In the genomic region with DNA sequence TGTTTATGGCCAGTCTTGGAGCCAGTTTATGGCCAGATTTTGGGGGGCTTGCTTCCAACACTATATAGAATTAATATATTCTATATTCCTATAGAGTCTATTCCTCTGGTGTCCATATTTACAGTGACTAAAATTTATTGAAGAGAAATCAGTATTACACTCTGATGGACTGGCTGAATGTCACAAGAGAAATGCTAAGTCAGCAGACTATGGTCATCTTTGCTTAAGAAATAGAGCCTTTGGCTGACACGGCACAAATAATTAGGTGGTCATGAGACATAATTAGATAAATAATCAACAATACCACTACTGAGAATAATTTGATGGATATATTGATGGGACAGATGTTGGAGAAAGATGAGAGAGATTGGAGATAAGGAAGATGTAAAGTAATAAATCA, we compare ENCODE assay signal across 35 cellular contexts.
"Had no signal": no experiment of that assay in that cellular context is flagged by ENCODE, and none has a peak within 500 bp of the region (broad histone marks: within the 10 kb centered on the region; RNA-seq: fewer than 3 reads in every experiment).

No MANE protein-coding gene starts in this region.

- H3K4me3 Mint-ChIP-seq: activated B cell treated with CpG ODN at 0.5 μM for 24 hours; activated CD4-positive, alpha-beta memory T cell treated with anti-CD3 and anti-CD28 coated beads for 36 hours; activated CD4-positive, alpha-beta T cell treated with anti-CD3 and anti-CD28 coated beads, Interleukin-2, amount 10 ng/mL, durations not matched to agents 24 days and 14 days; activated CD8-positive, alpha-beta T cell treated with anti-CD3 and anti-CD28 coated beads for 36 hours; activated naive CD4-positive, alpha-beta T cell treated with anti-CD3 and anti-CD28 coated beads, Interleukin-2, amount 10 ng/mL, durations not matched to agents 7 days and 5 days; activated naive CD4-positive, alpha-beta T cell treated with anti-CD3 and anti-CD28 coated beads, Interleukin-2, amount 50 U/mL, for 24 hours; activated naive CD8-positive, alpha-beta T cell; activated naive CD8-positive, alpha-beta T cell treated with anti-CD3 and anti-CD28 coated beads, Interleukin-2, amount 10 ng/mL, durations not matched to agents 7 days and 5 days; activated naive CD8-positive, alpha-beta T cell treated with anti-CD3 and anti-CD28 coated beads, Interleukin-2, amount 50 U/mL, for 24 hours; activated T-cell treated with anti-CD3 and anti-CD28 coated beads, Interleukin-2, amount 50 U/mL, for 24 hours; brain; central memory CD8-positive, alpha-beta T cell; T-helper 1 cell treated with Interleukin-12 subunit alpha and Interleukin-12 subunit beta and Interleukin-4 antibody, amounts not matched to agents 30 μg/mL and 1 μg/mL, for 36 hours; T-helper 2 cell treated with Interferon-gamma antibody and Interleukin-4, amounts not matched to agents 5 μg/mL and 100 μg/mL, for 36 hours had no signal

- H3K9me3 ChIP-seq: ascending aorta had no signal

- H3K4me3 ChIP-seq: ascending aorta, cardiac muscle cell had no signal

- H3K27ac Mint-ChIP-seq: activated B cell treated with CpG ODN at 0.5 μM for 24 hours; activated CD4-positive, alpha-beta memory T cell treated with anti-CD3 and anti-CD28 coated beads for 36 hours; activated CD4-positive, alpha-beta T cell treated with anti-CD3 and anti-CD28 coated beads, Interleukin-2, amount 10 ng/mL, durations not matched to agents 24 days and 14 days; activated CD8-positive, alpha-beta T cell treated with anti-CD3 and anti-CD28 coated beads for 36 hours; activated naive CD4-positive, alpha-beta T cell treated with anti-CD3 and anti-CD28 coated beads, Interleukin-2, amount 10 ng/mL, durations not matched to agents 7 days and 5 days; activated naive CD4-positive, alpha-beta T cell treated with anti-CD3 and anti-CD28 coated beads, Interleukin-2, amount 50 U/mL, for 24 hours; activated naive CD8-positive, alpha-beta T cell; activated naive CD8-positive, alpha-beta T cell treated with anti-CD3 and anti-CD28 coated beads, Interleukin-2, amount 10 ng/mL, durations not matched to agents 7 days and 5 days; activated naive CD8-positive, alpha-beta T cell treated with anti-CD3 and anti-CD28 coated beads, Interleukin-2, amount 50 U/mL, for 24 hours; activated T-cell treated with anti-CD3 and anti-CD28 coated beads, Interleukin-2, amount 50 U/mL, for 24 hours; activated T-helper 2 cell treated with anti-CD3 and anti-CD28 coated beads, Interferon-gamma antibody, Interleukin-2, Interleukin-4, amounts not matched to agents 10 μg/mL and 5 μg/mL and 100 μg/mL, durations not matched to agents 14 hours and 24 hours and 36 hours; brain; T-helper 1 cell treated with Interleukin-12 subunit alpha and Interleukin-12 subunit beta and Interleukin-4 antibody, amounts not matched to agents 30 μg/mL and 1 μg/mL, for 36 hours; T-helper 2 cell treated with Interferon-gamma antibody and Interleukin-4, amounts not matched to agents 5 μg/mL and 100 μg/mL, for 36 hours had no signal

- H3K36me3 ChIP-seq: ascending aorta, cardiac muscle cell had no signal

- H3K9me3 Mint-ChIP-seq: activated CD4-positive, alpha-beta T cell treated with anti-CD3 and anti-CD28 coated beads, Interleukin-2, amount 10 ng/mL, durations not matched to agents 24 days and 14 days; activated naive CD4-positive, alpha-beta T cell treated with anti-CD3 and anti-CD28 coated beads, Interleukin-2, amount 50 U/mL, for 24 hours; activated naive CD8-positive, alpha-beta T cell treated with anti-CD3 and anti-CD28 coated beads, Interleukin-2, amount 50 U/mL, for 24 hours; activated T-cell treated with anti-CD3 and anti-CD28 coated beads, Interleukin-2, amount 50 U/mL, for 24 hours; brain; central memory CD8-positive, alpha-beta T cell had no signal

- H3K4me1 Mint-ChIP-seq: activated B cell treated with CpG ODN at 0.5 μM for 24 hours; activated CD4-positive, alpha-beta T cell treated with anti-CD3 and anti-CD28 coated beads, Interleukin-2, amount 10 ng/mL, durations not matched to agents 24 days and 14 days; activated naive CD4-positive, alpha-beta T cell treated with anti-CD3 and anti-CD28 coated beads, Interleukin-2, amount 10 ng/mL, durations not matched to agents 7 days and 5 days; activated naive CD4-positive, alpha-beta T cell treated with anti-CD3 and anti-CD28 coated beads, Interleukin-2, amount 50 U/mL, for 24 hours; activated naive CD8-positive, alpha-beta T cell treated with anti-CD3 and anti-CD28 coated beads, Interleukin-2, amount 10 ng/mL, durations not matched to agents 7 days and 5 days; activated naive CD8-positive, alpha-beta T cell treated with anti-CD3 and anti-CD28 coated beads, Interleukin-2, amount 50 U/mL, for 24 hours; central memory CD8-positive, alpha-beta T cell had no signal

- H3K4me1 ChIP-seq: ascending aorta had no signal

- DNase-seq: activated B cell treated with CpG ODN at 0.5 μM for 24 hours; activated CD4-positive, alpha-beta memory T cell treated with anti-CD3 and anti-CD28 coated beads for 36 hours; activated CD4-positive, alpha-beta T cell treated with anti-CD3 and anti-CD28 coated beads for 4 hours; activated CD4-positive, alpha-beta T cell treated with anti-CD3 and anti-CD28 coated beads, Interleukin-2, amount 10 ng/mL, durations not matched to agents 24 days and 14 days; activated CD4-positive, alpha-beta T cell treated with anti-CD3 and anti-CD28 coated beads, Interleukin-2, amount 50 U/mL, for 1 hour; activated CD4-positive, alpha-beta T cell treated with anti-CD3 and anti-CD28 coated beads, Interleukin-2, amount 50 U/mL, for 4 hours; activated CD4-positive, CD25-positive, alpha-beta regulatory T cell treated with anti-CD3 and anti-CD28 coated beads, Interleukin-2, amount 50 U/mL, for 72 hours; activated CD8-positive, alpha-beta memory T cell treated with anti-CD3 and anti-CD28 coated beads, Interleukin-2, amount 50 U/mL, for 48 hours; activated CD8-positive, alpha-beta T cell treated with anti-CD3 and anti-CD28 coated beads for 36 hours; activated effector memory CD4-positive, alpha-beta T cell treated with Interleukin-2 at 50 U/mL for 16 hours; activated gamma-delta T cell; activated naive CD4-positive, alpha-beta T cell treated with anti-CD3 and anti-CD28 coated beads, Interleukin-2, amount 10 ng/mL, durations not matched to agents 7 days and 5 days; activated naive CD4-positive, alpha-beta T cell treated with Interleukin-2 at 50 U/mL for 16 hours; activated naive CD8-positive, alpha-beta T cell treated with anti-CD3 and anti-CD28 coated beads, Interleukin-2, amount 10 ng/mL, durations not matched to agents 7 days and 5 days; activated naive CD8-positive, alpha-beta T cell treated with anti-CD3 and anti-CD28 coated beads, Interleukin-2, amount 50 U/mL, for 24 hours; activated T-cell treated with anti-CD3 and anti-CD28 coated beads, Interleukin-2, amount 50 U/mL, for 24 hours; activated T-cell treated with anti-CD3 and anti-CD28 coated beads, Interleukin-2, amount 50 U/mL, for 48 hours; amygdala; anterior cingulate cortex; caudate nucleus; cerebellar nuclear complex; T-helper 2 cell; T-helper 9 cell had no signal

- H3K27ac ChIP-seq: ascending aorta, cardiac muscle cell, VCaP had no signal

- ATAC-seq: activated CD8-positive, alpha-beta T cell treated with anti-CD3 and anti-CD28 coated beads for 36 hours; activated naive CD8-positive, alpha-beta T cell treated with anti-CD3 and anti-CD28 coated beads, Interleukin-2, amount 50 U/mL, for 24 hours had no signal

- H3K27me3 Mint-ChIP-seq: activated B cell treated with CpG ODN at 0.5 μM for 24 hours; activated CD4-positive, alpha-beta memory T cell treated with anti-CD3 and anti-CD28 coated beads for 36 hours; activated CD4-positive, alpha-beta T cell treated with anti-CD3 and anti-CD28 coated beads, Interleukin-2, amount 10 ng/mL, durations not matched to agents 24 days and 14 days; activated CD8-positive, alpha-beta T cell treated with anti-CD3 and anti-CD28 coated beads for 36 hours; activated naive CD4-positive, alpha-beta T cell treated with anti-CD3 and anti-CD28 coated beads, Interleukin-2, amount 10 ng/mL, durations not matched to agents 7 days and 5 days; activated naive CD4-positive, alpha-beta T cell treated with anti-CD3 and anti-CD28 coated beads, Interleukin-2, amount 50 U/mL, for 24 hours; activated naive CD8-positive, alpha-beta T cell; activated naive CD8-positive, alpha-beta T cell treated with anti-CD3 and anti-CD28 coated beads, Interleukin-2, amount 10 ng/mL, durations not matched to agents 7 days and 5 days; activated naive CD8-positive, alpha-beta T cell treated with anti-CD3 and anti-CD28 coated beads, Interleukin-2, amount 50 U/mL, for 24 hours; activated T-cell treated with anti-CD3 and anti-CD28 coated beads, Interleukin-2, amount 50 U/mL, for 24 hours; brain; central memory CD8-positive, alpha-beta T cell had no signal

- H3K36me3 Mint-ChIP-seq: activated CD4-positive, alpha-beta memory T cell treated with anti-CD3 and anti-CD28 coated beads for 36 hours; activated naive CD4-positive, alpha-beta T cell treated with anti-CD3 and anti-CD28 coated beads, Interleukin-2, amount 10 ng/mL, durations not matched to agents 7 days and 5 days; activated naive CD4-positive, alpha-beta T cell treated with anti-CD3 and anti-CD28 coated beads, Interleukin-2, amount 50 U/mL, for 24 hours; activated naive CD8-positive, alpha-beta T cell; activated naive CD8-positive, alpha-beta T cell treated with anti-CD3 and anti-CD28 coated beads, Interleukin-2, amount 10 ng/mL, durations not matched to agents 7 days and 5 days; brain had no signal

- FAIRE-seq: bronchial epithelial cell, TTC549 had no signal

- H3K27me3 ChIP-seq: ascending aorta, cardiac muscle cell had no signal
